In the genomic region with DNA sequence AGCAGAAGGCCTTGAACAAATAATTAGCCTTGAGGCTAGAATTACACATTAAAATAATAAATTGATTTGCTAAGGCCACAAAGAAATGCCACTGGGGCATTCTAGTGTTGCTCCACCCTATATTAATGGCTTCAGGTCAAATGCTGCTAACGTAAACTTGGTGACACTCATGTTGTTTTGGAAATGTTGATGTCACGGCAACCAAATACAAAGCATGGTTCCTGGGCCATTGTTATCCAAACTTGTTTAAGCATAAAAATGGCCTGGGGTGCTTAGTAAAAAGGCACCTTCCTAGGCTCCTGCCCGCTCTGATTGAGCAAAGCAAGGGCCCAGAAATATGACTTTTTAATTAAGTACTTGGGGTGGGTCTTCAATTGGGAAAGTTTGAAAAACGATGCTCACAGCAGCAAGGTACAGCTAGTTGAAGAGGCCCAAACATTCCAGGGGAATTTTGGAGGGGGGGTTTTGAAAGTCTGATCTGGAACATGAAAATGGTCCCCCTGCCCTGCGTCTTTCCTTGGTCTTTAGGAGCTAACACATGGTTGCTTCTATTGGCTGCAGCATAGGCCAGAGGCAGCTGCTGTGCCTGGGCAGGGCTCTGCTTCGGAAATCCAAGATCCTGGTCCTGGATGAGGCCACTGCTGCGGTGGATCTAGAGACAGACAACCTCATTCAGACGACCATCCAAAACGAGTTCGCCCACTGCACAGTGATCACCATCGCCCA, we compare ENCODE assay signal across 1 cellular context.
TF ChIP-seq lines count a peak whose summit lies in the region.

No MANE protein-coding gene starts in this region.

TF ChIP-seq in H1, 55 proteins besides CTCF, POLR2A, EP300 and RAD21 (continued from another document):
- no peak for TF ChIP-seq POLR2AphosphoS5 (IDR thresholded peaks at IDR 0.05; ENCODE audit: low read depth, low read length)
- TF ChIP-seq KDM1A (IDR thresholded peaks at IDR 0.05; ENCODE audit: borderline replicate concordance, low read length): no peak
- TF ChIP-seq KDM5A (IDR thresholded peaks at IDR 0.05; ENCODE audit: low read length): no peak
- TF ChIP-seq POU5F1 (IDR thresholded peaks at IDR 0.05; ENCODE audit: low read depth, low read length): no peak
- TF ChIP-seq FOSL1 (IDR thresholded peaks at IDR 0.05; ENCODE audit: insufficient read depth, low read depth, low read length): no peak
- peak; percentile 53 for TF ChIP-seq CREB1 (IDR thresholded peaks at IDR 0.05)
- no peak for TF ChIP-seq HDAC2 (IDR thresholded peaks at IDR 0.05; ENCODE audit: borderline replicate concordance in 1 of 2, low read depth in 2 of 2, low read length in 2 of 2)
- no peak for TF ChIP-seq JUN (IDR thresholded peaks at IDR 0.05; ENCODE audit: low read depth, low read length)
- TF ChIP-seq ASH2L (IDR thresholded peaks at IDR 0.05; ENCODE audit: low read length): no peak
- peak; percentile 57; the same call in 1 of the 2 replicates for TF ChIP-seq SP1 (IDR thresholded peaks at IDR 0.05; ENCODE audit: low read depth, low read length)
- TF ChIP-seq GTF2F1 (IDR thresholded peaks at IDR 0.05; ENCODE audit: borderline replicate concordance, low read depth, low read length): no peak
- no peak for TF ChIP-seq TAF1 (IDR thresholded peaks at IDR 0.05; ENCODE audit: low read depth, low read length)
- no peak for TF ChIP-seq ATF3 (IDR thresholded peaks at IDR 0.05; ENCODE audit: insufficient read depth, low read depth, low read length)
- TF ChIP-seq SRF (IDR thresholded peaks at IDR 0.05; ENCODE audit: low read depth, low read length): no peak
- TF ChIP-seq SIX5 (IDR thresholded peaks at IDR 0.05; ENCODE audit: low read depth, low read length): no peak
- peak; percentile 57; the same call in 1 of the 2 replicates for TF ChIP-seq YY1 (IDR thresholded peaks at IDR 0.05; ENCODE audit: low read depth, low read length)
- no peak for TF ChIP-seq GABPA (IDR thresholded peaks at IDR 0.05; ENCODE audit: borderline replicate concordance, insufficient read depth, low read length)
- TF ChIP-seq PHF8 (conservative IDR thresholded peaks at IDR 0.05; ENCODE audit: low read depth, low read length): no peak
- TF ChIP-seq, protein P1, sequence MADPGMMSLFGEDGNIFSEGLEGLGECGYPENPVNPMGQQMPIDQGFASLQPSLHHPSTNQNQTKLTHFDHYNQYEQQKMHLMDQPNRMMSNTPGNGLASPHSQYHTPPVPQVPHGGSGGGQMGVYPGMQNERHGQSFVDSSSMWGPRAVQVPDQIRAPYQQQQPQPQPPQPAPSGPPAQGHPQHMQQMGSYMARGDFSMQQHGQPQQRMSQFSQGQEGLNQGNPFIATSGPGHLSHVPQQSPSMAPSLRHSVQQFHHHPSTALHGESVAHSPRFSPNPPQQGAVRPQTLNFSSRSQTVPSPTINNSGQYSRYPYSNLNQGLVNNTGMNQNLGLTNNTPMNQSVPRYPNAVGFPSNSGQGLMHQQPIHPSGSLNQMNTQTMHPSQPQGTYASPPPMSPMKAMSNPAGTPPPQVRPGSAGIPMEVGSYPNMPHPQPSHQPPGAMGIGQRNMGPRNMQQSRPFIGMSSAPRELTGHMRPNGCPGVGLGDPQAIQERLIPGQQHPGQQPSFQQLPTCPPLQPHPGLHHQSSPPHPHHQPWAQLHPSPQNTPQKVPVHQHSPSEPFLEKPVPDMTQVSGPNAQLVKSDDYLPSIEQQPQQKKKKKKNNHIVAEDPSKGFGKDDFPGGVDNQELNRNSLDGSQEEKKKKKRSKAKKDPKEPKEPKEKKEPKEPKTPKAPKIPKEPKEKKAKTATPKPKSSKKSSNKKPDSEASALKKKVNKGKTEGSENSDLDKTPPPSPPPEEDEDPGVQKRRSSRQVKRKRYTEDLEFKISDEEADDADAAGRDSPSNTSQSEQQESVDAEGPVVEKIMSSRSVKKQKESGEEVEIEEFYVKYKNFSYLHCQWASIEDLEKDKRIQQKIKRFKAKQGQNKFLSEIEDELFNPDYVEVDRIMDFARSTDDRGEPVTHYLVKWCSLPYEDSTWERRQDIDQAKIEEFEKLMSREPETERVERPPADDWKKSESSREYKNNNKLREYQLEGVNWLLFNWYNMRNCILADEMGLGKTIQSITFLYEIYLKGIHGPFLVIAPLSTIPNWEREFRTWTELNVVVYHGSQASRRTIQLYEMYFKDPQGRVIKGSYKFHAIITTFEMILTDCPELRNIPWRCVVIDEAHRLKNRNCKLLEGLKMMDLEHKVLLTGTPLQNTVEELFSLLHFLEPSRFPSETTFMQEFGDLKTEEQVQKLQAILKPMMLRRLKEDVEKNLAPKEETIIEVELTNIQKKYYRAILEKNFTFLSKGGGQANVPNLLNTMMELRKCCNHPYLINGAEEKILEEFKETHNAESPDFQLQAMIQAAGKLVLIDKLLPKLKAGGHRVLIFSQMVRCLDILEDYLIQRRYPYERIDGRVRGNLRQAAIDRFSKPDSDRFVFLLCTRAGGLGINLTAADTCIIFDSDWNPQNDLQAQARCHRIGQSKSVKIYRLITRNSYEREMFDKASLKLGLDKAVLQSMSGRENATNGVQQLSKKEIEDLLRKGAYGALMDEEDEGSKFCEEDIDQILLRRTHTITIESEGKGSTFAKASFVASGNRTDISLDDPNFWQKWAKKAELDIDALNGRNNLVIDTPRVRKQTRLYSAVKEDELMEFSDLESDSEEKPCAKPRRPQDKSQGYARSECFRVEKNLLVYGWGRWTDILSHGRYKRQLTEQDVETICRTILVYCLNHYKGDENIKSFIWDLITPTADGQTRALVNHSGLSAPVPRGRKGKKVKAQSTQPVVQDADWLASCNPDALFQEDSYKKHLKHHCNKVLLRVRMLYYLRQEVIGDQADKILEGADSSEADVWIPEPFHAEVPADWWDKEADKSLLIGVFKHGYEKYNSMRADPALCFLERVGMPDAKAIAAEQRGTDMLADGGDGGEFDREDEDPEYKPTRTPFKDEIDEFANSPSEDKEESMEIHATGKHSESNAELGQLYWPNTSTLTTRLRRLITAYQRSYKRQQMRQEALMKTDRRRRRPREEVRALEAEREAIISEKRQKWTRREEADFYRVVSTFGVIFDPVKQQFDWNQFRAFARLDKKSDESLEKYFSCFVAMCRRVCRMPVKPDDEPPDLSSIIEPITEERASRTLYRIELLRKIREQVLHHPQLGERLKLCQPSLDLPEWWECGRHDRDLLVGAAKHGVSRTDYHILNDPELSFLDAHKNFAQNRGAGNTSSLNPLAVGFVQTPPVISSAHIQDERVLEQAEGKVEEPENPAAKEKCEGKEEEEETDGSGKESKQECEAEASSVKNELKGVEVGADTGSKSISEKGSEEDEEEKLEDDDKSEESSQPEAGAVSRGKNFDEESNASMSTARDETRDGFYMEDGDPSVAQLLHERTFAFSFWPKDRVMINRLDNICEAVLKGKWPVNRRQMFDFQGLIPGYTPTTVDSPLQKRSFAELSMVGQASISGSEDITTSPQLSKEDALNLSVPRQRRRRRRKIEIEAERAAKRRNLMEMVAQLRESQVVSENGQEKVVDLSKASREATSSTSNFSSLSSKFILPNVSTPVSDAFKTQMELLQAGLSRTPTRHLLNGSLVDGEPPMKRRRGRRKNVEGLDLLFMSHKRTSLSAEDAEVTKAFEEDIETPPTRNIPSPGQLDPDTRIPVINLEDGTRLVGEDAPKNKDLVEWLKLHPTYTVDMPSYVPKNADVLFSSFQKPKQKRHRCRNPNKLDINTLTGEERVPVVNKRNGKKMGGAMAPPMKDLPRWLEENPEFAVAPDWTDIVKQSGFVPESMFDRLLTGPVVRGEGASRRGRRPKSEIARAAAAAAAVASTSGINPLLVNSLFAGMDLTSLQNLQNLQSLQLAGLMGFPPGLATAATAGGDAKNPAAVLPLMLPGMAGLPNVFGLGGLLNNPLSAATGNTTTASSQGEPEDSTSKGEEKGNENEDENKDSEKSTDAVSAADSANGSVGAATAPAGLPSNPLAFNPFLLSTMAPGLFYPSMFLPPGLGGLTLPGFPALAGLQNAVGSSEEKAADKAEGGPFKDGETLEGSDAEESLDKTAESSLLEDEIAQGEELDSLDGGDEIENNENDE (IDR thresholded peaks at IDR 0.05; ENCODE audit: insufficient replicate concordance, low read length): peak; percentile 43
- TF ChIP-seq TBP (IDR thresholded peaks at IDR 0.05; ENCODE audit: low read depth, low read length): peak; percentile 27; the same call in 1 of the 2 replicates
- no peak for TF ChIP-seq EZH2 (IDR thresholded peaks at IDR 0.05; ENCODE audit: low read depth, low read length, severe bottlenecking)
- no peak for TF ChIP-seq RXRA (IDR thresholded peaks at IDR 0.05; ENCODE audit: insufficient read depth, low read depth, low read length)
- TF ChIP-seq SIN3A (conservative IDR thresholded peaks at IDR 0.05 in 1 of 2, IDR thresholded peaks at IDR 0.05 in 1 of 2; ENCODE audit: low read depth in 1 of 2, low read length in 2 of 2): no peak
- TF ChIP-seq TEAD4 (IDR thresholded peaks at IDR 0.05; ENCODE audit: low read depth, low read length): 0 out of 2 replicates have a peak, but pooled peaks have one; percentile 6
